32 cellular contexts compared by ENCODE assay signal in the genomic region with DNA sequence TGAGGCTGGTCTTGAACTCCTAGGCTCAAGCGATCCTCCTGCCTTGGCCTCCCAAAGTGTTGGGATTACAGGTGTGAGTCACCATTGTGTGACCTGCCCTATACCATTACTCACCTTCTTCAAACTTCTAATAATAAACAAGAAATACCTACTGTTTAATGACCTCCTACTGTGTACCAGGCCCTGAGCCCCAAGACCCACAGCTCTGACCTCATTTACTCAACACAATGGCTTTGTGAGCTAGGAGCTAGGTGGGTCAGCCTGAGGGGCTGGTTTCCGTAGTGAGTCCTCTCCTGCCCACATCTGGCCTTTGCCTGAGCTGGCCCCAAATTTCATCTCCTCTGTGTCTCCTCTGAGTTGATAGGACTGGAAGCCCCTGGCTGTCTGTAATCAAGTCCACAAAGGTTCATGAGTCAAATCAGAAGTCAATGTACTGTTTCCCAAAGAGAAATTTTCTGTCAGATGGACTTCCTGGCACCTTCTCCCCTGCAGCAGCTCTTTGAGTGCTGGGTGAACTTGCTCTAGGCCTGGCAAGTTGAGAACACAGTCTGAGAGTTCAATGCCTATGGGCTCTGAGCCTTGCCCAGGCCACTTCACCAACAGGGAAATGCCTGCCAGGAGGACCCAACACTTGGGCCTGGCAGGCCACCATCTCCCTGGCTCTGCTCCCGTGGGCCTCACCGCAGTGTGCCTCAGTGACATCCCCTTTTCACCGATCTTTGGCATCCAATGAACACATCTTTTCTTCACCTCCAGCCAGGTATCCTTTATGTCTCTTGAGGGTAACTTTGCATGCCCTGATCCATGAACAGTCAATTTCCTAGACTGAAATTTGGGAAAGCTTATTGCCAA. TPM values are rescaled to one million over a fixed set of nuclear protein-coding genes. Genes with fewer than 3 reads are reported as not detected.
DNase-seq lines count a peak whose midpoint lies in the region; TF ChIP-seq lines count a peak whose summit lies in the region.
"Had no signal": no experiment of that assay in that cellular context is flagged by ENCODE, and none has a peak within 500 bp of the region (broad histone marks: within the 10 kb centered on the region; RNA-seq: fewer than 3 reads in every experiment).

No MANE protein-coding gene starts in this region.

- H3K9ac ChIP-seq in endodermal cell (ENCODE audit: extremely low read depth, low read length, poor library complexity, severe bottlenecking) = no peak overlapping the region
- H3K9ac ChIP-seq: parathyroid adenoma had no signal

- H3K9me3 ChIP-seq in endodermal cell (ENCODE audit: control insufficient read depth, low read length) = peaks cover 28% of the 10 kb centered on the region
- H3K9me3 ChIP-seq: esophagus squamous epithelium, tibial nerve had no signal

- 92 to 100% methylated on average over 1 to 5 of the region's 5 CpGs for WGBS in endodermal cell (ENCODE audit: insufficient coverage in 1 of 2, insufficient read length in 1 of 2), 2 experiments

- DNase-seq in AG20443 (ENCODE audit: low spot score) (peak; percentile 5), ELR (ENCODE audit: low read depth) (peak; percentile 41), renal cortical epithelial cell (ENCODE audit: low read depth) (peak; percentile 56), endodermal cell (no peak), substantia nigra (lab: John Stamatoyannopoulos, UW) (no peak), ecto neural progenitor cell (ENCODE audit: low spot score) (no peak)
- no peak for DNase-seq in activated T-helper 1 cell treated with anti-CD3 and anti-CD28 coated beads, Interleukin-12 subunit alpha, Interleukin-12 subunit beta, Interleukin-2, Interleukin-4 antibody, amounts not matched to agents 30 ng/mL and 10 ng/mL and 1 ng/mL, durations not matched to agents 14 hours and 24 hours and 36 hours (ENCODE audit: low spot score)
- DNase-seq: activated B cell treated with CpG ODN at 0.5 μM for 24 hours; activated CD4-positive, alpha-beta T cell treated with anti-CD3 and anti-CD28 coated beads, Interleukin-2, amount 50 U/mL, for 4 hours; activated CD8-positive, alpha-beta memory T cell treated with anti-CD3 and anti-CD28 coated beads, Interleukin-2, amount 50 U/mL, for 4 hours; activated gamma-delta T cell treated with Interleukin-2 at 50 U/mL for 16 hours; C1 segment of cervical spinal cord; Calu3; dermis blood vessel endothelial cell; DND-41; esophagus squamous epithelium; foreskin keratinocyte; H7; islet precursor cell; KBM-7; NCI-H1092 treated with DMSO at 0.1 percent for 48 hours; NCI-H1694 treated with DMSO at 0.1 percent for 48 hours; right cardiac atrium; stimulated activated CD8-positive, alpha-beta memory T cell treated with anti-CD3 and anti-CD28 coated beads, Interleukin-4, amount 100 ng/mL, for 48 hours had no signal

- peaks cover 7% of the 10 kb centered on the region for H3K4me1 ChIP-seq in endodermal cell (ENCODE audit: control insufficient read depth, insufficient read depth, low read length)
- H3K4me1 ChIP-seq: foreskin keratinocyte had no signal

- no peak overlapping the region for H3K4me3 ChIP-seq in endodermal cell (ENCODE audit: low read length)
- H3K4me3 ChIP-seq: esophagus squamous epithelium, tibial nerve had no signal

- no peak for TF ChIP-seq CTCF in endodermal cell (conservative IDR thresholded peaks at IDR 0.05)

- intact Hi-C loops in activated T-helper 1 cell treated with anti-CD3 and anti-CD28 coated beads, Interleukin-12 subunit alpha, Interleukin-12 subunit beta, Interleukin-2, Interleukin-4 antibody, amounts not matched to agents 30 ng/mL and 10 ng/mL and 1 ng/mL, durations not matched to agents 14 hours and 24 hours and 36 hours (cut with micrococcal nuclease) = loop anchor here (2.0 kb wide), 1 partner anchor 25 kb away; no protein-coding TSS in a partner anchor

- peaks cover 29% of the 10 kb centered on the region for H3K4me1 Mint-ChIP-seq in activated T-helper 1 cell treated with anti-CD3 and anti-CD28 coated beads, Interleukin-12 subunit alpha, Interleukin-12 subunit beta, Interleukin-2, Interleukin-4 antibody, amounts not matched to agents 30 ng/mL and 10 ng/mL and 1 ng/mL, durations not matched to agents 14 hours and 24 hours and 36 hours (ENCODE audit: low read depth)
- peaks cover 18% of the 10 kb centered on the region for H3K4me1 Mint-ChIP-seq in endodermal cell

- H3K36me3 ChIP-seq in endodermal cell (ENCODE audit: control insufficient read depth, insufficient read depth, low read length) = no peaks in the 10 kb centered on the region
- H3K36me3 ChIP-seq: esophagus squamous epithelium, tibial nerve had no signal

- H3K9me3 Mint-ChIP-seq in activated T-helper 1 cell treated with anti-CD3 and anti-CD28 coated beads, Interleukin-12 subunit alpha, Interleukin-12 subunit beta, Interleukin-2, Interleukin-4 antibody, amounts not matched to agents 30 ng/mL and 10 ng/mL and 1 ng/mL, durations not matched to agents 14 hours and 24 hours and 36 hours = no peaks in the 10 kb centered on the region
- H3K9me3 Mint-ChIP-seq in endodermal cell = peaks cover 31% of the 10 kb centered on the region
- H3K9me3 Mint-ChIP-seq: activated B cell treated with CpG ODN at 0.5 μM for 24 hours had no signal

- H3K27ac ChIP-seq in endodermal cell (ENCODE audit: low read depth, low read length) (no peak overlapping the region), substantia nigra (ENCODE audit: low read depth, low read length, poor library complexity, severe bottlenecking) (no peak overlapping the region)
- H3K27ac ChIP-seq: esophagus squamous epithelium, foreskin keratinocyte, HL-60, parathyroid adenoma, tibial nerve had no signal

- peaks cover 17% of the 10 kb centered on the region for H3K27me3 Mint-ChIP-seq in activated T-helper 1 cell treated with anti-CD3 and anti-CD28 coated beads, Interleukin-12 subunit alpha, Interleukin-12 subunit beta, Interleukin-2, Interleukin-4 antibody, amounts not matched to agents 30 ng/mL and 10 ng/mL and 1 ng/mL, durations not matched to agents 14 hours and 24 hours and 36 hours (ENCODE audit: insufficient read depth)
- H3K27me3 Mint-ChIP-seq in endodermal cell (ENCODE audit: insufficient read depth) = no peaks in the 10 kb centered on the region

- H3K36me3 Mint-ChIP-seq in activated T-helper 1 cell treated with anti-CD3 and anti-CD28 coated beads, Interleukin-12 subunit alpha, Interleukin-12 subunit beta, Interleukin-2, Interleukin-4 antibody, amounts not matched to agents 30 ng/mL and 10 ng/mL and 1 ng/mL, durations not matched to agents 14 hours and 24 hours and 36 hours (ENCODE audit: low read depth) = peaks cover 5% of the 10 kb centered on the region
- peaks cover 17% of the 10 kb centered on the region for H3K36me3 Mint-ChIP-seq in endodermal cell (ENCODE audit: low read depth)

- H3K27me3 ChIP-seq in endodermal cell (ENCODE audit: control insufficient read depth, insufficient read depth, low read length, poor library complexity, severe bottlenecking) = no peaks in the 10 kb centered on the region
- H3K27me3 ChIP-seq: esophagus squamous epithelium, foreskin keratinocyte, tibial nerve had no signal

- peak overlapping the region; percentile 56 for H3K27ac Mint-ChIP-seq in activated T-helper 1 cell treated with anti-CD3 and anti-CD28 coated beads, Interleukin-12 subunit alpha, Interleukin-12 subunit beta, Interleukin-2, Interleukin-4 antibody, amounts not matched to agents 30 ng/mL and 10 ng/mL and 1 ng/mL, durations not matched to agents 14 hours and 24 hours and 36 hours
- no peak overlapping the region for H3K27ac Mint-ChIP-seq in endodermal cell
- H3K27ac Mint-ChIP-seq: activated B cell treated with CpG ODN at 0.5 μM for 24 hours had no signal

- no peak overlapping the region for H3K4me3 Mint-ChIP-seq in activated T-helper 1 cell treated with anti-CD3 and anti-CD28 coated beads, Interleukin-12 subunit alpha, Interleukin-12 subunit beta, Interleukin-2, Interleukin-4 antibody, amounts not matched to agents 30 ng/mL and 10 ng/mL and 1 ng/mL, durations not matched to agents 14 hours and 24 hours and 36 hours
- H3K4me3 Mint-ChIP-seq in endodermal cell = no peak overlapping the region
- H3K4me3 Mint-ChIP-seq: activated B cell treated with CpG ODN at 0.5 μM for 24 hours had no signal

RNA-seq across cellular contexts. Expression of gene NEURL1, which starts 24.0 kb away (rescaled TPM):
- total RNA-seq in activated T-helper 1 cell treated with anti-CD3 and anti-CD28 coated beads, Interleukin-12 subunit alpha, Interleukin-12 subunit beta, Interleukin-2, Interleukin-4 antibody, amounts not matched to agents 30 ng/mL and 10 ng/mL and 1 ng/mL, durations not matched to agents 14 hours and 24 hours and 36 hours = 3.4 and 3.6 TPM in 2 replicates
- total RNA-seq in renal cortical epithelial cell (0.05 and 1.4 TPM in 2 replicates), endodermal cell (under 1 TPM; 0.37 to 0.38 TPM)
- 1.6 TPM for polyA plus RNA-seq in endodermal cell (2013, experiment 1 of 2)
- 1.2 TPM for polyA plus RNA-seq in endodermal cell (2013, experiment 2 of 2)
- total RNA-seq: Calu3, dermis blood vessel endothelial cell, MCF 10A, NCI-H460 had no signal

RNA-seq across cellular contexts. Expression of gene CALHM3, which starts 38.4 kb away (rescaled TPM):
- not detected in 2 replicates for total RNA-seq in activated T-helper 1 cell treated with anti-CD3 and anti-CD28 coated beads, Interleukin-12 subunit alpha, Interleukin-12 subunit beta, Interleukin-2, Interleukin-4 antibody, amounts not matched to agents 30 ng/mL and 10 ng/mL and 1 ng/mL, durations not matched to agents 14 hours and 24 hours and 36 hours
- total RNA-seq in renal cortical epithelial cell (0.05 TPM in 1 of 2 replicates, not detected in the other), endodermal cell (not detected)
- polyA plus RNA-seq in endodermal cell (2013, experiment 1 of 2) = not detected
- polyA plus RNA-seq in endodermal cell (2013, experiment 2 of 2) = not detected
- total RNA-seq: activated B cell treated with CpG ODN at 0.5 μM for 24 hours, Calu3, dermis blood vessel endothelial cell, esophagus squamous epithelium, foreskin keratinocyte, MCF 10A, NCI-H460, OCI-LY7, right cardiac atrium, tibial nerve had no signal
- polyA plus RNA-seq: foreskin keratinocyte, liver, right cardiac atrium had no signal

RNA-seq across cellular contexts. Expression of gene CALHM1, which starts 58.8 kb away (rescaled TPM):
- not detected in 2 replicates for total RNA-seq in activated T-helper 1 cell treated with anti-CD3 and anti-CD28 coated beads, Interleukin-12 subunit alpha, Interleukin-12 subunit beta, Interleukin-2, Interleukin-4 antibody, amounts not matched to agents 30 ng/mL and 10 ng/mL and 1 ng/mL, durations not matched to agents 14 hours and 24 hours and 36 hours
- not detected in 2 replicates for total RNA-seq in renal cortical epithelial cell
- not detected for total RNA-seq in endodermal cell
- not detected for polyA plus RNA-seq in endodermal cell (2013, experiment 1 of 2)
- polyA plus RNA-seq in endodermal cell (2013, experiment 2 of 2) = 0.08 TPM
- total RNA-seq: Calu3, dermis blood vessel endothelial cell, esophagus squamous epithelium, foreskin keratinocyte, liver, MCF 10A, NCI-H460, right cardiac atrium, tibial nerve had no signal
- polyA plus RNA-seq: adipose tissue, foreskin keratinocyte, liver, right cardiac atrium had no signal

Comparison
In these comparisons a context has a peak if more than half of its experiments do, and no peak if none do; other contexts are left out.
1. DNase-seq: peak in AG20443 (single experiment), ELR (single experiment) and renal cortical epithelial cell (single experiment); none in activated T-helper 1 cell treated with anti-CD3 and anti-CD28 coated beads, Interleukin-12 subunit alpha, Interleukin-12 subunit beta, Interleukin-2, Interleukin-4 antibody, amounts not matched to agents 30 ng/mL and 10 ng/mL and 1 ng/mL, durations not matched to agents 14 hours and 24 hours and 36 hours (single experiment), endodermal cell (single experiment), substantia nigra (0 of 49) and ecto neural progenitor cell (single experiment).